28 cellular contexts compared by ENCODE assay signal in genomic region chr16:53803998-53804397, GRCh38.
"Had no signal": no experiment of that assay in that cellular context is flagged by ENCODE, and none has a peak within 500 bp of the region (broad histone marks: within the 10 kb centered on the region; RNA-seq: fewer than 3 reads in every experiment).

No MANE protein-coding gene starts in this region.

- H3K27me3 Mint-ChIP-seq: activated CD4-positive, alpha-beta memory T cell treated with anti-CD3 and anti-CD28 coated beads for 36 hours; activated naive CD8-positive, alpha-beta T cell; activated naive CD8-positive, alpha-beta T cell treated with anti-CD3 and anti-CD28 coated beads, Interleukin-2, amount 50 U/mL, for 24 hours; brain had no signal

- H3K27ac Mint-ChIP-seq: activated CD4-positive, alpha-beta memory T cell treated with anti-CD3 and anti-CD28 coated beads for 36 hours; activated naive CD4-positive, alpha-beta T cell treated with anti-CD3 and anti-CD28 coated beads for 36 hours; activated naive CD8-positive, alpha-beta T cell; activated naive CD8-positive, alpha-beta T cell treated with anti-CD3 and anti-CD28 coated beads, Interleukin-2, amount 50 U/mL, for 24 hours; activated T-helper 1 cell treated with anti-CD3 and anti-CD28 coated beads, Interleukin-12 subunit alpha, Interleukin-12 subunit beta, Interleukin-2, Interleukin-4 antibody, amounts not matched to agents 30 ng/mL and 10 ng/mL and 1 ng/mL, durations not matched to agents 14 hours and 24 hours and 36 hours; brain had no signal

- DNase-seq: activated CD4-positive, alpha-beta memory T cell treated with anti-CD3 and anti-CD28 coated beads for 36 hours; activated CD4-positive, alpha-beta T cell treated with anti-CD3 and anti-CD28 coated beads, Interleukin-2, amount 50 U/mL, for 1 hour; activated CD8-positive, alpha-beta memory T cell treated with anti-CD3 and anti-CD28 coated beads, Interleukin-2, amount 50 U/mL, for 4 hours; activated gamma-delta T cell treated with Interleukin-2 at 50 U/mL for 16 hours; activated naive CD4-positive, alpha-beta T cell treated with anti-CD3 and anti-CD28 coated beads for 36 hours; activated naive CD8-positive, alpha-beta T cell treated with anti-CD3 and anti-CD28 coated beads, Interleukin-2, amount 50 U/mL, for 24 hours; activated T-cell treated with anti-CD3 and anti-CD28 coated beads for 4 hours; activated T-cell treated with anti-CD3 and anti-CD28 coated beads, Interleukin-2, amount 50 U/mL, for 4 hours; anterior cingulate cortex; central memory CD4-positive, alpha-beta T cell; Kasumi-1; MM.1S; NCI-H1092; NCI-H1436 treated with DMSO at 0.1 percent for 48 hours; NCI-H1694 treated with DMSO at 0.1 percent for 48 hours; NCI-H2029; NCI-H510A; NCI-H69; OCI-M1; Right ventricle myocardium superior; SW 1271; T-helper 1 cell; T-helper 2 cell; T-helper 9 cell had no signal

- H3K27ac ChIP-seq: VCaP had no signal

- H3K4me3 Mint-ChIP-seq: activated CD4-positive, alpha-beta memory T cell treated with anti-CD3 and anti-CD28 coated beads for 36 hours; activated naive CD4-positive, alpha-beta T cell treated with anti-CD3 and anti-CD28 coated beads for 36 hours; activated naive CD8-positive, alpha-beta T cell; activated naive CD8-positive, alpha-beta T cell treated with anti-CD3 and anti-CD28 coated beads, Interleukin-2, amount 50 U/mL, for 24 hours; activated T-cell treated with anti-CD3 and anti-CD28 coated beads, Interleukin-2, amount 50 U/mL, for 4 hours; activated T-helper 1 cell treated with anti-CD3 and anti-CD28 coated beads, Interleukin-12 subunit alpha, Interleukin-12 subunit beta, Interleukin-2, Interleukin-4 antibody, amounts not matched to agents 30 ng/mL and 10 ng/mL and 1 ng/mL, durations not matched to agents 14 hours and 24 hours and 36 hours; brain had no signal

- ATAC-seq: activated naive CD8-positive, alpha-beta T cell treated with anti-CD3 and anti-CD28 coated beads, Interleukin-2, amount 50 U/mL, for 24 hours; activated T-cell treated with anti-CD3 and anti-CD28 coated beads, Interleukin-2, amount 50 U/mL, for 4 hours had no signal

- H3K9me3 Mint-ChIP-seq: activated T-helper 1 cell treated with anti-CD3 and anti-CD28 coated beads, Interleukin-12 subunit alpha, Interleukin-12 subunit beta, Interleukin-2, Interleukin-4 antibody, amounts not matched to agents 30 ng/mL and 10 ng/mL and 1 ng/mL, durations not matched to agents 14 hours and 24 hours and 36 hours had no signal
